ENCODE assay signal across 2 cellular contexts in the genomic region with DNA sequence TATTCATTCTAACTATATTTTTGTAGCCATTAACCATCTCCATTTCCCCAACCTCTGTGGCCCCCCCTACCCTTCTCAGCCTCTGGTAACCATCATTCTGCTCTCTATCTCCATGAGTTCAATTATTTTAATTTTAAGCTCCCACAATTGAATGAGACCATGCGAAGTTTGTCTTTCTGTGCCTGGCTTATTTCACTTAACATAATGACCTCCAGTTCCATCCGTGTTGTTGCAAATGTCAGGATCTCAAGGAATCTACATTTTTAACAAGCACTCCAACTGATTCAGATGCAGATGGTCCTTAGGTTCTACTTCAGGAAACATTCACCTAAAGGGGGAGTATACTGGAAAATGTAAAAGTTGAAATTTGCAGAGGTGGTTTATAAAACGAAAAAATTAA.
TF ChIP-seq lines count a peak whose summit lies in the region.

No MANE protein-coding gene starts in this region.

TF ChIP-seq in GM23338, 12 proteins besides CTCF, POLR2A, EP300 and RAD21 (continued from another document):
- TF ChIP-seq, protein P1, sequence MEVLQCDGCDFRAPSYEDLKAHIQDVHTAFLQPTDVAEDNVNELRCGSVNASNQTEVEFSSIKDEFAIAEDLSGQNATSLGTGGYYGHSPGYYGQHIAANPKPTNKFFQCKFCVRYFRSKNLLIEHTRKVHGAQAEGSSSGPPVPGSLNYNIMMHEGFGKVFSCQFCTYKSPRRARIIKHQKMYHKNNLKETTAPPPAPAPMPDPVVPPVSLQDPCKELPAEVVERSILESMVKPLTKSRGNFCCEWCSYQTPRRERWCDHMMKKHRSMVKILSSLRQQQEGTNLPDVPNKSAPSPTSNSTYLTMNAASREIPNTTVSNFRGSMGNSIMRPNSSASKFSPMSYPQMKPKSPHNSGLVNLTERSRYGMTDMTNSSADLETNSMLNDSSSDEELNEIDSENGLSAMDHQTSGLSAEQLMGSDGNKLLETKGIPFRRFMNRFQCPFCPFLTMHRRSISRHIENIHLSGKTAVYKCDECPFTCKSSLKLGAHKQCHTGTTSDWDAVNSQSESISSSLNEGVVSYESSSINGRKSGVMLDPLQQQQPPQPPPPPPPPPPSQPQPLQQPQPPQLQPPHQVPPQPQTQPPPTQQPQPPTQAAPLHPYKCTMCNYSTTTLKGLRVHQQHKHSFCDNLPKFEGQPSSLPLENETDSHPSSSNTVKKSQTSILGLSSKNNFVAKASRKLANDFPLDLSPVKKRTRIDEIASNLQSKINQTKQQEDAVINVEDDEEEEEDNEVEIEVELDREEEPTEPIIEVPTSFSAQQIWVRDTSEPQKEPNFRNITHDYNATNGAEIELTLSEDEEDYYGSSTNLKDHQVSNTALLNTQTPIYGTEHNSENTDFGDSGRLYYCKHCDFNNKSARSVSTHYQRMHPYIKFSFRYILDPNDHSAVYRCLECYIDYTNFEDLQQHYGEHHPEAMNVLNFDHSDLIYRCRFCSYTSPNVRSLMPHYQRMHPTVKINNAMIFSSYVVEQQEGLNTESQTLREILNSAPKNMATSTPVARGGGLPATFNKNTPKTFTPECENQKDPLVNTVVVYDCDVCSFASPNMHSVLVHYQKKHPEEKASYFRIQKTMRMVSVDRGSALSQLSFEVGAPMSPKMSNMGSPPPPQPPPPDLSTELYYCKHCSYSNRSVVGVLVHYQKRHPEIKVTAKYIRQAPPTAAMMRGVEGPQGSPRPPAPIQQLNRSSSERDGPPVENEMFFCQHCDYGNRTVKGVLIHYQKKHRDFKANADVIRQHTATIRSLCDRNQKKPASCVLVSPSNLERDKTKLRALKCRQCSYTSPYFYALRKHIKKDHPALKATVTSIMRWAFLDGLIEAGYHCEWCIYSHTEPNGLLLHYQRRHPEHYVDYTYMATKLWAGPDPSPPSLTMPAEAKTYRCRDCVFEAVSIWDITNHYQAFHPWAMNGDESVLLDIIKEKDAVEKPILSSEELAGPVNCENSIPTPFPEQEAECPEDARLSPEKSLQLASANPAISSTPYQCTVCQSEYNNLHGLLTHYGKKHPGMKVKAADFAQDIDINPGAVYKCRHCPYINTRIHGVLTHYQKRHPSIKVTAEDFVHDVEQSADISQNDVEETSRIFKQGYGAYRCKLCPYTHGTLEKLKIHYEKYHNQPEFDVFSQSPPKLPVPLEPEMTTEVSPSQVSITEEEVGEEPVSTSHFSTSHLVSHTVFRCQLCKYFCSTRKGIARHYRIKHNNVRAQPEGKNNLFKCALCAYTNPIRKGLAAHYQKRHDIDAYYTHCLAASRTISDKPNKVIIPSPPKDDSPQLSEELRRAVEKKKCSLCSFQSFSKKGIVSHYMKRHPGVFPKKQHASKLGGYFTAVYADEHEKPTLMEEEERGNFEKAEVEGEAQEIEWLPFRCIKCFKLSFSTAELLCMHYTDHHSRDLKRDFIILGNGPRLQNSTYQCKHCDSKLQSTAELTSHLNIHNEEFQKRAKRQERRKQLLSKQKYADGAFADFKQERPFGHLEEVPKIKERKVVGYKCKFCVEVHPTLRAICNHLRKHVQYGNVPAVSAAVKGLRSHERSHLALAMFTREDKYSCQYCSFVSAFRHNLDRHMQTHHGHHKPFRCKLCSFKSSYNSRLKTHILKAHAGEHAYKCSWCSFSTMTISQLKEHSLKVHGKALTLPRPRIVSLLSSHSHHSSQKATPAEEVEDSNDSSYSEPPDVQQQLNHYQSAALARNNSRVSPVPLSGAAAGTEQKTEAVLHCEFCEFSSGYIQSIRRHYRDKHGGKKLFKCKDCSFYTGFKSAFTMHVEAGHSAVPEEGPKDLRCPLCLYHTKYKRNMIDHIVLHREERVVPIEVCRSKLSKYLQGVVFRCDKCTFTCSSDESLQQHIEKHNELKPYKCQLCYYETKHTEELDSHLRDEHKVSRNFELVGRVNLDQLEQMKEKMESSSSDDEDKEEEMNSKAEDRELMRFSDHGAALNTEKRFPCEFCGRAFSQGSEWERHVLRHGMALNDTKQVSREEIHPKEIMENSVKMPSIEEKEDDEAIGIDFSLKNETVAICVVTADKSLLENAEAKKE (CRISPR knock-in tag; IDR thresholded peaks at IDR 0.05), result no peak
- TF ChIP-seq CREB1 (CRISPR knock-in tag; IDR thresholded peaks at IDR 0.05; ENCODE audit: low read depth), result no peak
- TF ChIP-seq NANOG (IDR thresholded peaks at IDR 0.05; ENCODE audit: borderline replicate concordance), result no peak
- TF ChIP-seq ZNF331 (CRISPR knock-in tag; IDR thresholded peaks at IDR 0.05; ENCODE audit: low read depth), result no peak
- TF ChIP-seq STAT1 (IDR thresholded peaks at IDR 0.05; ENCODE audit: unreplicated experiment), result no peak
- no peak for TF ChIP-seq POLR2AphosphoS5 (IDR thresholded peaks at IDR 0.05; ENCODE audit: low read depth)
- TF ChIP-seq, protein P2, sequence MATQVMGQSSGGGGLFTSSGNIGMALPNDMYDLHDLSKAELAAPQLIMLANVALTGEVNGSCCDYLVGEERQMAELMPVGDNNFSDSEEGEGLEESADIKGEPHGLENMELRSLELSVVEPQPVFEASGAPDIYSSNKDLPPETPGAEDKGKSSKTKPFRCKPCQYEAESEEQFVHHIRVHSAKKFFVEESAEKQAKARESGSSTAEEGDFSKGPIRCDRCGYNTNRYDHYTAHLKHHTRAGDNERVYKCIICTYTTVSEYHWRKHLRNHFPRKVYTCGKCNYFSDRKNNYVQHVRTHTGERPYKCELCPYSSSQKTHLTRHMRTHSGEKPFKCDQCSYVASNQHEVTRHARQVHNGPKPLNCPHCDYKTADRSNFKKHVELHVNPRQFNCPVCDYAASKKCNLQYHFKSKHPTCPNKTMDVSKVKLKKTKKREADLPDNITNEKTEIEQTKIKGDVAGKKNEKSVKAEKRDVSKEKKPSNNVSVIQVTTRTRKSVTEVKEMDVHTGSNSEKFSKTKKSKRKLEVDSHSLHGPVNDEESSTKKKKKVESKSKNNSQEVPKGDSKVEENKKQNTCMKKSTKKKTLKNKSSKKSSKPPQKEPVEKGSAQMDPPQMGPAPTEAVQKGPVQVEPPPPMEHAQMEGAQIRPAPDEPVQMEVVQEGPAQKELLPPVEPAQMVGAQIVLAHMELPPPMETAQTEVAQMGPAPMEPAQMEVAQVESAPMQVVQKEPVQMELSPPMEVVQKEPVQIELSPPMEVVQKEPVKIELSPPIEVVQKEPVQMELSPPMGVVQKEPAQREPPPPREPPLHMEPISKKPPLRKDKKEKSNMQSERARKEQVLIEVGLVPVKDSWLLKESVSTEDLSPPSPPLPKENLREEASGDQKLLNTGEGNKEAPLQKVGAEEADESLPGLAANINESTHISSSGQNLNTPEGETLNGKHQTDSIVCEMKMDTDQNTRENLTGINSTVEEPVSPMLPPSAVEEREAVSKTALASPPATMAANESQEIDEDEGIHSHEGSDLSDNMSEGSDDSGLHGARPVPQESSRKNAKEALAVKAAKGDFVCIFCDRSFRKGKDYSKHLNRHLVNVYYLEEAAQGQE (IDR thresholded peaks at IDR 0.05; ENCODE audit: unreplicated experiment), result no peak
- no peak for TF ChIP-seq EZH2phosphoT487 (IDR thresholded peaks at IDR 0.05; ENCODE audit: unreplicated experiment)

TF ChIP-seq in WTC11, 78 proteins besides CTCF, POLR2A, EP300 and RAD21 (continued from another document):
- TF ChIP-seq, protein P3, sequence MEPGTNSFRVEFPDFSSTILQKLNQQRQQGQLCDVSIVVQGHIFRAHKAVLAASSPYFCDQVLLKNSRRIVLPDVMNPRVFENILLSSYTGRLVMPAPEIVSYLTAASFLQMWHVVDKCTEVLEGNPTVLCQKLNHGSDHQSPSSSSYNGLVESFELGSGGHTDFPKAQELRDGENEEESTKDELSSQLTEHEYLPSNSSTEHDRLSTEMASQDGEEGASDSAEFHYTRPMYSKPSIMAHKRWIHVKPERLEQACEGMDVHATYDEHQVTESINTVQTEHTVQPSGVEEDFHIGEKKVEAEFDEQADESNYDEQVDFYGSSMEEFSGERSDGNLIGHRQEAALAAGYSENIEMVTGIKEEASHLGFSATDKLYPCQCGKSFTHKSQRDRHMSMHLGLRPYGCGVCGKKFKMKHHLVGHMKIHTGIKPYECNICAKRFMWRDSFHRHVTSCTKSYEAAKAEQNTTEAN (CRISPR knock-in tag; IDR thresholded peaks at IDR 0.05), result no peak
- TF ChIP-seq SOX15 (CRISPR knock-in tag; IDR thresholded peaks at IDR 0.05) (no peak), FOXK1 (CRISPR knock-in tag; IDR thresholded peaks at IDR 0.05) (no peak), OVOL2 (CRISPR knock-in tag; IDR thresholded peaks at IDR 0.05; ENCODE audit: borderline replicate concordance) (no peak), ETV6 (CRISPR knock-in tag; IDR thresholded peaks at IDR 0.05) (no peak), NR3C1 (CRISPR knock-in tag; conservative IDR thresholded peaks at IDR 0.05; ENCODE audit: low read depth) (no peak), NFYB (CRISPR knock-in tag; conservative IDR thresholded peaks at IDR 0.05; ENCODE audit: low read depth) (no peak), TEAD1 (CRISPR knock-in tag; IDR thresholded peaks at IDR 0.05) (no peak)
- TF ChIP-seq, protein P4, sequence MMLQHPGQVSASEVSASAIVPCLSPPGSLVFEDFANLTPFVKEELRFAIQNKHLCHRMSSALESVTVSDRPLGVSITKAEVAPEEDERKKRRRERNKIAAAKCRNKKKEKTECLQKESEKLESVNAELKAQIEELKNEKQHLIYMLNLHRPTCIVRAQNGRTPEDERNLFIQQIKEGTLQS (CRISPR knock-in tag; conservative IDR thresholded peaks at IDR 0.05), result no peak
- TF ChIP-seq, protein P5, sequence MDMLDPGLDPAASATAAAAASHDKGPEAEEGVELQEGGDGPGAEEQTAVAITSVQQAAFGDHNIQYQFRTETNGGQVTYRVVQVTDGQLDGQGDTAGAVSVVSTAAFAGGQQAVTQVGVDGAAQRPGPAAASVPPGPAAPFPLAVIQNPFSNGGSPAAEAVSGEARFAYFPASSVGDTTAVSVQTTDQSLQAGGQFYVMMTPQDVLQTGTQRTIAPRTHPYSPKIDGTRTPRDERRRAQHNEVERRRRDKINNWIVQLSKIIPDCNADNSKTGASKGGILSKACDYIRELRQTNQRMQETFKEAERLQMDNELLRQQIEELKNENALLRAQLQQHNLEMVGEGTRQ (CRISPR knock-in tag; IDR thresholded peaks at IDR 0.05), result no peak
- TF ChIP-seq, protein P6, sequence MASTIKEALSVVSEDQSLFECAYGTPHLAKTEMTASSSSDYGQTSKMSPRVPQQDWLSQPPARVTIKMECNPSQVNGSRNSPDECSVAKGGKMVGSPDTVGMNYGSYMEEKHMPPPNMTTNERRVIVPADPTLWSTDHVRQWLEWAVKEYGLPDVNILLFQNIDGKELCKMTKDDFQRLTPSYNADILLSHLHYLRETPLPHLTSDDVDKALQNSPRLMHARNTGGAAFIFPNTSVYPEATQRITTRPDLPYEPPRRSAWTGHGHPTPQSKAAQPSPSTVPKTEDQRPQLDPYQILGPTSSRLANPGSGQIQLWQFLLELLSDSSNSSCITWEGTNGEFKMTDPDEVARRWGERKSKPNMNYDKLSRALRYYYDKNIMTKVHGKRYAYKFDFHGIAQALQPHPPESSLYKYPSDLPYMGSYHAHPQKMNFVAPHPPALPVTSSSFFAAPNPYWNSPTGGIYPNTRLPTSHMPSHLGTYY (CRISPR knock-in tag; IDR thresholded peaks at IDR 0.05), result no peak
- TF ChIP-seq, protein P7, sequence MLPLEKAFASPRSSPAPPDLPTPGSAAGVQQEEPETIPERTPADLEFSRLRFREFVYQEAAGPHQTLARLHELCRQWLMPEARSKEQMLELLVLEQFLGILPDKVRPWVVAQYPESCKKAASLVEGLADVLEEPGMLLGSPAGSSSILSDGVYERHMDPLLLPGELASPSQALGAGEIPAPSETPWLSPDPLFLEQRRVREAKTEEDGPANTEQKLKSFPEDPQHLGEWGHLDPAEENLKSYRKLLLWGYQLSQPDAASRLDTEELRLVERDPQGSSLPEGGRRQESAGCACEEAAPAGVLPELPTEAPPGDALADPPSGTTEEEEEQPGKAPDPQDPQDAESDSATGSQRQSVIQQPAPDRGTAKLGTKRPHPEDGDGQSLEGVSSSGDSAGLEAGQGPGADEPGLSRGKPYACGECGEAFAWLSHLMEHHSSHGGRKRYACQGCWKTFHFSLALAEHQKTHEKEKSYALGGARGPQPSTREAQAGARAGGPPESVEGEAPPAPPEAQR (CRISPR knock-in tag; IDR thresholded peaks at IDR 0.05), result no peak
